ENCODE assay signal across 10 cellular contexts in the genomic region with DNA sequence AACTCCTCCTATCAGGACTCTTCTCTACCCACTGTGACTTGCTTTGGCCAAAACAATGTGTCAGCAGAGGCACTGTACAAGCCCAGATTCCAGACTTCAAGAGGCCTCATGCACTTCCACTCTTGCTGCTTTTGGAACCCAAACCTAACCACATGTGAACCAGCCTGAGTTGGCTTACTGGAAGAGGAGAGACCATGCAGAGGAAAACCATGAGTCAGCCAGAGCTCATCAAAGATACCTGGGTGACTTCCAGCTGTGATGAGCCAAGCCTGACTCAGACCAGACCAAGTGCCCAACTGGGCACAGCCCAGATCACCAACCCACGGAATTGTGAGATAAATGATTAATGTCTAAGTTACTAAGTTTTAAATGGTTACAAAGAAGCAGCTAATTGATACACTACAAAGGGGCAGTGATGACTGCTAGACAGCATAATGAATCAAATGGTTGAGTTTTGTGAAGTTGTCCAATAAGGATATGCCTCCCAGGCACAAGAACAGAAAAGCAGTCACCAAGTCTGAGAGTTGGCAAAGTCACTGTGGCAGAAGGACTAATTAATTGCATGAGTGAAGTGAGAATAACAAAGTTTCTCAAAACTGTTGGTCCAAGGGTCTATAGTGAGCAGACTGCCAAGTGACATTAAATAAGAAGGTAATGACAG. TPM values are rescaled to one million over a fixed set of nuclear protein-coding genes. Genes with fewer than 3 reads are reported as not detected.
A peak's percentile ranks its signal among the peaks of the same experiment; 100 is the strongest.
DNase-seq lines count a peak whose midpoint lies in the region; ATAC-seq, FAIRE-seq and TF ChIP-seq lines count a peak whose summit lies in the region.
"Had no signal": no experiment of that assay in that cellular context is flagged by ENCODE, and none has a peak within 500 bp of the region (broad histone marks: within the 10 kb centered on the region; RNA-seq: fewer than 3 reads in every experiment).

No MANE protein-coding gene starts in this region.

- H3K27ac ChIP-seq in endothelial cell of umbilical vein (ENCODE audit: insufficient read depth, low read depth, low read length), result no peak overlapping the region

- no peak overlapping the region for H3K9ac ChIP-seq in Loucy (ENCODE audit: low read depth, low read length, poor library complexity, severe bottlenecking)
- H3K9ac ChIP-seq in endothelial cell of umbilical vein (replicated peaks; ENCODE audit: extremely low read depth, insufficient read depth, low read length), result no peak overlapping the region

- no peak overlapping the region for H3K4me2 ChIP-seq in Loucy (ENCODE audit: low read depth, low read length, poor library complexity, severe bottlenecking)
- no peak overlapping the region for H3K4me2 ChIP-seq in endothelial cell of umbilical vein (ENCODE audit: insufficient read depth, low read length)

- H3F3A ChIP-seq in Loucy (ENCODE audit: low read depth), result peaks cover 8% of the 10 kb centered on the region; the same call in 1 of the 2 replicates

- H4K20me1 ChIP-seq in Loucy (ENCODE audit: insufficient read depth, low read length, poor library complexity, severe bottlenecking), result no peaks in the 10 kb centered on the region
- H4K20me1 ChIP-seq in endothelial cell of umbilical vein (replicated peaks; ENCODE audit: control insufficient read depth, extremely low read depth, insufficient read depth, low read length), result no peaks in the 10 kb centered on the region

- no peaks in the 10 kb centered on the region for H3K36me3 ChIP-seq in Loucy (ENCODE audit: insufficient read depth, low read length)
- H3K36me3 ChIP-seq in endothelial cell of umbilical vein (ENCODE audit: control insufficient read depth in 2 of 2, extremely low read depth in 1 of 2, insufficient read depth in 2 of 2, low read length in 2 of 2), result no peaks in the 10 kb centered on the region
- no peaks in the 10 kb centered on the region for H3K36me3 ChIP-seq in Caco-2 (ENCODE audit: control insufficient read depth, insufficient read depth, low read length)

- no peak for DNase-seq in activated naive CD4-positive, alpha-beta T cell treated with anti-CD3 and anti-CD28 coated beads, Interleukin-2, amount 50 U/mL, for 72 hours (ENCODE audit: low spot score in 2 of 2)
- no peak for DNase-seq in activated naive CD4-positive, alpha-beta T cell (lab: John Stamatoyannopoulos, UW)
- DNase-seq in endothelial cell of umbilical vein (ENCODE audit: low read depth, low spot score), result peak; percentile 66
- DNase-seq in stimulated activated CD4-positive, alpha-beta T cell treated with anti-CD3 and anti-CD28 coated beads, Interleukin-4, amount 100 ng/mL, for 24 hours, result peak; percentile 34
- no peak for DNase-seq in Caco-2
- no peak for DNase-seq in middle frontal gyrus (ENCODE audit: extremely low spot score, low spot score)
- no peak for DNase-seq in superior temporal gyrus (ENCODE audit: extremely low spot score)
- DNase-seq: DMS79, kidney had no signal

- no peaks in the 10 kb centered on the region for H3K9me2 ChIP-seq in Loucy (replicated peaks; ENCODE audit: low read depth, low read length)

- H3K27me3 Mint-ChIP-seq in Caco-2 (ENCODE audit: insufficient read depth, unreplicated experiment), result peaks cover 5% of the 10 kb centered on the region

- H3K27me3 ChIP-seq in Loucy (ENCODE audit: insufficient read depth, low read length, poor library complexity, severe bottlenecking) (no peaks in the 10 kb centered on the region), endothelial cell of umbilical vein (ENCODE audit: control insufficient read depth in 2 of 2, insufficient read depth in 2 of 2, low read length in 2 of 2) (no peaks in the 10 kb centered on the region), Caco-2 (replicated peaks; ENCODE audit: control insufficient read depth, insufficient read depth, low read length) (no peaks in the 10 kb centered on the region)

- H3K9me1 ChIP-seq in endothelial cell of umbilical vein (replicated peaks; ENCODE audit: control insufficient read depth, extremely low read depth, insufficient read depth, low read length), result no peaks in the 10 kb centered on the region

- no peak overlapping the region for H3K4me3 ChIP-seq in Loucy (ENCODE audit: low read length, poor library complexity, severe bottlenecking)
- no peak overlapping the region for H3K4me3 ChIP-seq in endothelial cell of umbilical vein (replicated peaks in 1 of 3; ENCODE audit: insufficient read depth in 1 of 3, low read depth in 1 of 3, low read length in 3 of 3)
- no peak overlapping the region for H3K4me3 ChIP-seq in Caco-2 (ENCODE audit: low read depth, low read length)

- TF ChIP-seq CTCF in Loucy (conservative IDR thresholded peaks at IDR 0.05; ENCODE audit: low read length), result no peak
- TF ChIP-seq CTCF in endothelial cell of umbilical vein (IDR thresholded peaks at IDR 0.05; ENCODE audit: extremely low read depth in 1 of 2, insufficient read depth in 1 of 2, low read depth in 1 of 2, low read length in 2 of 2), result no peak
- TF ChIP-seq CTCF in Caco-2 (IDR thresholded peaks at IDR 0.05; ENCODE audit: insufficient read depth in 1 of 2, low read depth in 1 of 2, low read length in 1 of 2, severe bottlenecking in 1 of 2, unreplicated experiment in 1 of 2), result no peak

- FAIRE-seq in endothelial cell of umbilical vein (lab: Jason Lieb, UNC), result peak; percentile 69
- FAIRE-seq: kidney had no signal

- intact Hi-C loops in endothelial cell of umbilical vein (cut with micrococcal nuclease), result no loop called here
- intact Hi-C loops in Caco-2 (cut with micrococcal nuclease; ENCODE audit: unreplicated experiment), result no loop called here

- dilution Hi-C loops in endothelial cell of umbilical vein (cut with MboI; ENCODE audit: extremely low pct_ligation_motif_present, low sequenced_read_pairs), result no loop called here

- H3K79me2 ChIP-seq in Loucy (ENCODE audit: insufficient read depth, low read length) (peaks cover 15% of the 10 kb centered on the region), endothelial cell of umbilical vein (ENCODE audit: control insufficient read depth, insufficient read depth, low read length) (no peaks in the 10 kb centered on the region)

- ATAC-seq in activated naive CD4-positive, alpha-beta T cell treated with anti-CD3 and anti-CD28 coated beads, Interleukin-2, amount 50 U/mL, for 72 hours, result peak; percentile 82 to 88

- H2AFZ ChIP-seq in Loucy (ENCODE audit: low read length), result 0 out of 2 replicates have a peak overlapping the region, but pooled peaks have one; percentile 8
- no peak overlapping the region for H2AFZ ChIP-seq in endothelial cell of umbilical vein (ENCODE audit: low read depth, low read length)

- no peak overlapping the region for H3K27ac Mint-ChIP-seq in activated naive CD4-positive, alpha-beta T cell treated with anti-CD3 and anti-CD28 coated beads, Interleukin-2, amount 50 U/mL, for 72 hours
- no peak overlapping the region for H3K27ac Mint-ChIP-seq in Caco-2 (ENCODE audit: unreplicated experiment)

- no peak overlapping the region for H3K4me3 Mint-ChIP-seq in Caco-2 (ENCODE audit: unreplicated experiment)

- POLR2A ChIA-PET in endothelial cell of umbilical vein (lab: Charles Lee), result interaction anchor here (0.5 kb wide), 1 partner anchor 316 kb away, joined by 3 read pairs; no protein-coding TSS in a partner anchor
- POLR2A ChIA-PET in Caco-2 (lab: Charles Lee), result no interaction called here

- TF ChIP-seq POLR2A in endothelial cell of umbilical vein (IDR thresholded peaks at IDR 0.05; ENCODE audit: low read depth, low read length), result no peak

- H3K4me1 Mint-ChIP-seq in Caco-2 (ENCODE audit: low read depth, unreplicated experiment), result no peaks in the 10 kb centered on the region

- H3K9me3 Mint-ChIP-seq in activated naive CD4-positive, alpha-beta T cell treated with anti-CD3 and anti-CD28 coated beads, Interleukin-2, amount 50 U/mL, for 72 hours, result peaks cover 8 to 21% of the 10 kb centered on the region in 2 donors
- peaks cover 21% of the 10 kb centered on the region for H3K9me3 Mint-ChIP-seq in Caco-2 (ENCODE audit: unreplicated experiment)

- peaks cover 0 to 5% of the 10 kb centered on the region in 2 donors for H3K36me3 Mint-ChIP-seq in activated naive CD4-positive, alpha-beta T cell treated with anti-CD3 and anti-CD28 coated beads, Interleukin-2, amount 50 U/mL, for 72 hours
- H3K36me3 Mint-ChIP-seq in Caco-2 (ENCODE audit: insufficient read depth, unreplicated experiment), result no peaks in the 10 kb centered on the region

- BruUV-seq in endothelial cell of umbilical vein (replicated peaks; lab: Mats Ljungman, UMichigan) (no TSS peak), Caco-2 (replicated peaks; lab: Mats Ljungman, UMichigan) (no TSS peak)

- CTCF ChIA-PET in endothelial cell of umbilical vein (lab: Charles Lee) (interaction anchor here (1.0 to 2.3 kb wide), 6 partner anchors 9 to 36 kb away, joined by 3 to 9 read pairs (median 6); partner anchors contain the start of gene BEND6), Caco-2 (lab: Charles Lee) (no interaction called here)

- H3K9me3 ChIP-seq in Loucy (ENCODE audit: insufficient read depth, low read depth, low read length) (peaks cover 9% of the 10 kb centered on the region), endothelial cell of umbilical vein (replicated peaks; ENCODE audit: control insufficient read depth, insufficient read depth, low read length) (peaks cover 3% of the 10 kb centered on the region), Caco-2 (peaks cover 8% of the 10 kb centered on the region)

- H3K4me1 ChIP-seq in Loucy (ENCODE audit: insufficient read depth, low read length, poor library complexity, severe bottlenecking), result peaks cover 40% of the 10 kb centered on the region
- H3K4me1 ChIP-seq in endothelial cell of umbilical vein (ENCODE audit: control insufficient read depth, extremely low read depth, insufficient read depth, low read length), result peaks cover 6% of the 10 kb centered on the region
- no peaks in the 10 kb centered on the region for H3K4me1 ChIP-seq in Caco-2

TF ChIP-seq in endothelial cell of umbilical vein, 7 proteins besides CTCF, POLR2A, EP300 and RAD21 (continues in another document):
- TF ChIP-seq EZH2 (IDR thresholded peaks at IDR 0.05; ENCODE audit: borderline replicate concordance, low read depth, low read length, severe bottlenecking) (no peak), POLR2AphosphoS5 (IDR thresholded peaks at IDR 0.05; ENCODE audit: insufficient read depth, low read depth, low read length) (peak; percentile 42)

RNA-seq across cellular contexts. Expression of gene BEND6, which starts 16.1 kb away (rescaled TPM):
- total RNA-seq in activated naive CD4-positive, alpha-beta T cell treated with anti-CD3 and anti-CD28 coated beads, Interleukin-2, amount 50 U/mL, for 72 hours, result not detected
- total RNA-seq in endothelial cell of umbilical vein, result 0.35 and 0.66 TPM in 2 replicates
- 0.13 and 0.15 TPM in 2 replicates for polyA plus RNA-seq in endothelial cell of umbilical vein
- polyA plus RNA-seq in endothelial cell of umbilical vein (2011; cell fraction: cytosol; rRNA removed), result 0.37 and 0.38 TPM in 2 replicates
- 0.40 and 0.43 TPM in 2 replicates for polyA plus RNA-seq in endothelial cell of umbilical vein (2011; cell fraction: nucleus; rRNA removed)
- 1.1 and 1.4 TPM in 2 replicates for polyA plus RNA-seq in endothelial cell of umbilical vein (2012)
- not detected in 2 replicates for polyA minus RNA-seq in endothelial cell of umbilical vein
- polyA minus RNA-seq in endothelial cell of umbilical vein (2011; cell fraction: cytosol; rRNA and poly(A)+ RNA removed), result 0.31 TPM
- polyA minus RNA-seq in endothelial cell of umbilical vein (2011; cell fraction: nucleus; rRNA and poly(A)+ RNA removed), result 0.14 TPM in 1 of 2 replicates, not detected in the other
- total RNA-seq in Caco-2 (2022), result not detected in 2 replicates

Comparison
In these comparisons a context has a peak if more than half of its experiments do, and no peak if none do; other contexts are left out.
1. DNase-seq: peak in endothelial cell of umbilical vein (single experiment) and stimulated activated CD4-positive, alpha-beta T cell treated with anti-CD3 and anti-CD28 coated beads, Interleukin-4, amount 100 ng/mL, for 24 hours (single experiment); none in activated naive CD4-positive, alpha-beta T cell treated with anti-CD3 and anti-CD28 coated beads, Interleukin-2, amount 50 U/mL, for 72 hours (0 of 2), activated naive CD4-positive, alpha-beta T cell (0 of 4), Caco-2 (0 of 2), middle frontal gyrus (single experiment) and superior temporal gyrus (single experiment).